19 cellular contexts compared by ENCODE assay signal in the genomic region with DNA sequence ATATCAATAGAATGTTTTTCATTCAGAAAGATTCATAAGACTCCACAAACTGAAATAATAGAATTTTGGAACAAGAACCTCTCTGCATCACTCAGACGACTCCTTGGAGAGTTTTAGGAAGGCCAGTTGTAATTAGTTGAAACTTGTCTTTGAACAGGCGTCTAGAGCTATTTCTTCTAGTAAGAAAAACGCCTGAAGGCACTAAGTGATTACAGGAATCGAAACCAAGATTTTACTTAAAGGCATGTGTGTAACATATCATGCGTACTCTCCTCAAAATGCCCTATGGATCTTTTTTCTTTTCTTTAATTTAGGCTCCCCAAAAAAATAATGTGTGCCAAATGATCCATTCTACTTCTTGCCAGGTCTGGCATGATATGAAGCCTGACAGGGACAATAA.
DNase-seq lines count a peak whose midpoint lies in the region; ATAC-seq and TF ChIP-seq lines count a peak whose summit lies in the region.
"Had no signal": no experiment of that assay in that cellular context is flagged by ENCODE, and none has a peak within 500 bp of the region (broad histone marks: within the 10 kb centered on the region; RNA-seq: fewer than 3 reads in every experiment).

No MANE protein-coding gene starts in this region.

- ATAC-seq in GM18508 (IDR thresholded peaks at IDR 0.05; ENCODE audit: insufficient read depth, unreplicated experiment) (peak; percentile 20), GM21529 (IDR thresholded peaks at IDR 0.05; ENCODE audit: unreplicated experiment) (peak; percentile 46), HG03175 (IDR thresholded peaks at IDR 0.05; ENCODE audit: unreplicated experiment) (peak; percentile 40), Right ventricle myocardium superior (ENCODE audit: poor library complexity) (no peak)
- ATAC-seq: naive thymus-derived CD8-positive, alpha-beta T cell had no signal

- no peaks in the 10 kb centered on the region for H3K36me3 ChIP-seq in tibial artery
- H3K36me3 ChIP-seq: ascending aorta, prostate gland, uterus had no signal

- TF ChIP-seq CTCF in tibial artery (IDR thresholded peaks at IDR 0.05) = no peak

- no peaks in the 10 kb centered on the region for H3K4me1 ChIP-seq in tibial artery
- H3K4me1 ChIP-seq: ascending aorta, prostate gland, uterus had no signal

- H3K4me3 ChIP-seq in tibial artery = no peak overlapping the region
- H3K4me3 ChIP-seq: ascending aorta, lung, prostate gland, uterus had no signal

- H3K27ac ChIP-seq in tibial artery = no peak overlapping the region
- H3K27ac ChIP-seq: ascending aorta, prostate gland, uterus had no signal

- no peaks in the 10 kb centered on the region for H3K27me3 ChIP-seq in tibial artery
- H3K27me3 ChIP-seq: ascending aorta, uterus had no signal

- in situ Hi-C loops in SK-MEL-5 (cut with HindIII; ENCODE audit: low pct_unique_long_range_greater_than_20kb, low sequenced_read_pairs) = no loop called here

- intact Hi-C loops in Right ventricle myocardium superior (cut with DNase I) = no loop called here
- intact Hi-C loops in tibial artery (cut with DNase I; ENCODE audit: low total_unique reads) = no loop called here

- H3K9me3 ChIP-seq in tibial artery = no peaks in the 10 kb centered on the region
- H3K9me3 ChIP-seq: ascending aorta, prostate gland, uterus had no signal

- peak; percentile 28 for DNase-seq in SK-MEL-5 (ENCODE audit: low read depth, low spot score)
- DNase-seq in HEK293T (ENCODE audit: extremely low spot score) = no peak
- DNase-seq in Right ventricle myocardium superior = no peak
- no peak for DNase-seq in tibial artery
- no peak for DNase-seq in OCI-M1 (lab: John Stamatoyannopoulos, UW)
- DNase-seq: activated CD4-positive, alpha-beta T cell treated with anti-CD3 and anti-CD28 coated beads for 1 hour; activated naive CD4-positive, alpha-beta T cell; H9; naive thymus-derived CD8-positive, alpha-beta T cell; NCI-H2107; stimulated activated naive CD4-positive, alpha-beta T cell treated with Interleukin-2 at 50 U/mL for 16 hours; T-helper 2 cell; uterus had no signal

- POLR2A ChIA-PET in HEK293T (lab: Yijun Ruan, JAX) = no interaction called here

- CTCF ChIA-PET in HEK293T (lab: Yijun Ruan, JAX) = no interaction called here

TF ChIP-seq in HEK293T, 16 proteins besides CTCF, POLR2A, EP300 and RAD21:
- TF ChIP-seq ZNF384 (IDR thresholded peaks at IDR 0.05) (no peak), FOXA1 (IDR thresholded peaks at IDR 0.05) (no peak), FOXM1 (IDR thresholded peaks at IDR 0.05; ENCODE audit: borderline replicate concordance) (no peak), BHLHE40 (IDR thresholded peaks at IDR 0.05; ENCODE audit: borderline replicate concordance) (no peak), SP1 (IDR thresholded peaks at IDR 0.05) (no peak), FOXK2 (IDR thresholded peaks at IDR 0.05) (no peak)
